In genomic region chr11:25247336-25247735, GRCh38 we compare ENCODE assay signal across 31 cellular contexts.
"Had no signal": no experiment of that assay in that cellular context is flagged by ENCODE, and none has a peak within 500 bp of the region (broad histone marks: within the 10 kb centered on the region; RNA-seq: fewer than 3 reads in every experiment).

No MANE protein-coding gene starts in this region.

- H3K36me3 ChIP-seq: colonic mucosa, heart right ventricle, neural progenitor cell, right atrium auricular region, vagina, WERI-Rb-1 had no signal

- H3K4me3 ChIP-seq: colonic mucosa, dorsolateral prefrontal cortex, heart right ventricle, neural progenitor cell, right atrium auricular region, smooth muscle cell, vagina had no signal

- ATAC-seq: activated CD4-positive, CD25-positive, alpha-beta regulatory T cell treated with anti-CD3 and anti-CD28 coated beads, Interleukin-2, amount 50 U/mL, for 24 hours; activated naive CD8-positive, alpha-beta T cell treated with anti-CD3 and anti-CD28 coated beads, Interleukin-2, amount 50 U/mL, for 24 hours; effector memory CD8-positive, alpha-beta T cell; esophagus mucosa; heart right ventricle; naive thymus-derived CD8-positive, alpha-beta T cell; stimulated activated memory B cell treated with anti-CD40 and anti-IgM and Interleukin-4, amounts not matched to agents 10 μg/mL and 1 μg/mL and 100 μg/mL, for 72 hours; stimulated activated naive CD8-positive, alpha-beta T cell treated with anti-CD3 and anti-CD28 coated beads, Interleukin-15, amount 100 ng/mL, for 72 hours had no signal

- H3K9me3 ChIP-seq: colonic mucosa, vagina had no signal

- H2AFZ ChIP-seq: parathyroid adenoma had no signal

- H3K27me3 ChIP-seq: colonic mucosa, dorsolateral prefrontal cortex, heart right ventricle, neural progenitor cell, right atrium auricular region, vagina had no signal

- H3K4me1 ChIP-seq: colonic mucosa, heart right ventricle, neural progenitor cell, parathyroid adenoma, right atrium auricular region, vagina had no signal

- H3K27ac Mint-ChIP-seq: activated naive CD8-positive, alpha-beta T cell treated with anti-CD3 and anti-CD28 coated beads, Interleukin-2, amount 50 U/mL, for 24 hours; effector memory CD8-positive, alpha-beta T cell; memory B cell; naive thymus-derived CD8-positive, alpha-beta T cell; neural progenitor cell; stimulated activated memory B cell treated with anti-CD40 and anti-IgM and Interleukin-4, amounts not matched to agents 10 μg/mL and 1 μg/mL and 100 μg/mL, for 72 hours; stimulated activated naive CD8-positive, alpha-beta T cell treated with anti-CD3 and anti-CD28 coated beads, Interleukin-15, amount 100 ng/mL, for 72 hours; T-helper 1 cell treated with Interleukin-12 subunit alpha and Interleukin-12 subunit beta and Interleukin-4 antibody, amounts not matched to agents 30 μg/mL and 1 μg/mL, for 36 hours; type B pancreatic cell had no signal

- DNase-seq: activated CD4-positive, alpha-beta T cell treated with anti-CD3 and anti-CD28 coated beads for 48 hours; activated CD4-positive, alpha-beta T cell treated with anti-CD3 and anti-CD28 coated beads, Interleukin-2, amount 50 U/mL, for 48 hours; activated CD8-positive, alpha-beta memory T cell treated with anti-CD3 and anti-CD28 coated beads for 24 hours; activated gamma-delta T cell; activated naive CD4-positive, alpha-beta T cell treated with anti-CD3 and anti-CD28 coated beads, Interleukin-2, amount 50 U/mL, for 16 hours; activated naive CD8-positive, alpha-beta T cell treated with anti-CD3 and anti-CD28 coated beads, Interleukin-2, amount 50 U/mL, for 24 hours; colonic mucosa; dorsolateral prefrontal cortex; effector memory CD8-positive, alpha-beta T cell; foreskin melanocyte; heart right ventricle; naive thymus-derived CD8-positive, alpha-beta T cell; occipital lobe; stimulated activated CD4-positive, alpha-beta T cell treated with anti-CD3 and anti-CD28 coated beads, Interleukin-1b, Interleukin-23, amount 100 ng/mL, for 48 hours; stimulated activated CD4-positive, alpha-beta T cell treated with anti-CD3 and anti-CD28 coated beads, Interleukin-4, amount 100 ng/mL, for 4 hours; stimulated activated CD8-positive, alpha-beta memory T cell treated with anti-CD3 and anti-CD28 coated beads, Interleukin-4, amount 100 ng/mL, for 48 hours; stimulated activated naive CD8-positive, alpha-beta T cell treated with anti-CD3 and anti-CD28 coated beads, Interleukin-15, amount 100 ng/mL, for 72 hours; substantia nigra; T-helper 9 cell; WERI-Rb-1 had no signal

- H3K79me2 ChIP-seq: parathyroid adenoma had no signal

- H3K4me2 ChIP-seq: neural progenitor cell, smooth muscle cell had no signal

- H3K9me3 Mint-ChIP-seq: type B pancreatic cell had no signal

- H3K36me3 Mint-ChIP-seq: memory B cell; naive thymus-derived CD8-positive, alpha-beta T cell; neural progenitor cell; stimulated activated memory B cell treated with anti-CD40 and anti-IgM and Interleukin-4, amounts not matched to agents 10 μg/mL and 1 μg/mL and 100 μg/mL, for 72 hours; type B pancreatic cell had no signal

- H3K27ac ChIP-seq: colonic mucosa, dorsolateral prefrontal cortex, heart right ventricle, neural progenitor cell, parathyroid adenoma, right atrium auricular region, vagina, WERI-Rb-1 had no signal

- H3K9ac ChIP-seq: neural progenitor cell, parathyroid adenoma had no signal
